ENCODE assay signal across 20 cellular contexts in the genomic region with DNA sequence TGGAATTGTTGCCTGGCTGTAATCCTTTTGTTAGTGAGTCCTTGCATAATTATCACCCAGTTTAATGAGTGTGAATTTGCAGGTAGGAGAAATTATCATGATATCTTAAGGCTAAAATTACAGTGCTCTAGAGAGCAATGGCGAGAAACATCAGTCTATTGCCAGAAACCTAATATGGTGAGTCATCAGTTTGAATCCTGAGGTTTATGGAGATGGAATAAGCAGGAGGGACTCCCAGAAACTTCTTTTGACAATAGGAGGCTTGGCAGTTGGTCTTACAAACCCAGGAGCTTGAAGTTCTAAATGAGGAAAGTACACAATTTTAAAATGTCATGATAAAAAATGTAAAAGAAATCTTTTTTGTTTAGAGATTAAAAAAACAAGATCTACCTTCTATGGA. TPM values are rescaled to one million over a fixed set of nuclear protein-coding genes. Genes with fewer than 3 reads are reported as not detected.
DNase-seq lines count a peak whose midpoint lies in the region; ATAC-seq, FAIRE-seq and TF ChIP-seq lines count a peak whose summit lies in the region.
"Had no signal": no experiment of that assay in that cellular context is flagged by ENCODE, and none has a peak within 500 bp of the region (broad histone marks: within the 10 kb centered on the region; RNA-seq: fewer than 3 reads in every experiment).

No MANE protein-coding gene starts in this region.

- no peak for FAIRE-seq in bronchial epithelial cell (lab: Jason Lieb, UNC)
- FAIRE-seq: D721Med had no signal

- DNase-seq in EH (ENCODE audit: low read depth) (peak; percentile 68), M059J (ENCODE audit: low read depth) (peak; percentile 73), bronchial epithelial cell (ENCODE audit: low read depth) (peak; percentile 46), myocyte (ENCODE audit: low read depth) (peak; percentile 64), aorta (no peak), DMS79 treated with DMSO at 0.1 percent for 48 hours (lab: John Stamatoyannopoulos, UW) (no peak)
- DNase-seq: activated CD4-positive, alpha-beta T cell treated with anti-CD3 and anti-CD28 coated beads, Interleukin-2, amount 10 ng/mL, durations not matched to agents 7 days and 5 days; activated CD8-positive, alpha-beta memory T cell treated with anti-CD3 and anti-CD28 coated beads, Interleukin-2, amount 50 U/mL, for 4 hours; activated effector memory CD4-positive, alpha-beta T cell treated with anti-CD3 and anti-CD28 coated beads, Interleukin-2, amount 50 U/mL, for 16 hours; BE2C; left ventricle myocardium superior; MV-4-11; NCI-H2029 treated with DMSO at 0.1 percent for 48 hours; NCI-H510A treated with DMSO at 0.1 percent for 48 hours; occipital lobe; right cardiac atrium had no signal

- H3K36me3 ChIP-seq in bronchial epithelial cell (ENCODE audit: control insufficient read depth, insufficient read depth, low read length): no peaks in the 10 kb centered on the region
- H3K36me3 ChIP-seq in aorta (ENCODE audit: control insufficient read depth in 1 of 2, insufficient read depth in 2 of 2, low read length in 1 of 2): no peaks in the 10 kb centered on the region
- H3K36me3 ChIP-seq: BE2C had no signal

- no peak for ATAC-seq in HG03159 (IDR thresholded peaks at IDR 0.05; ENCODE audit: unreplicated experiment)
- ATAC-seq in GM18861 (IDR thresholded peaks at IDR 0.05; ENCODE audit: unreplicated experiment): no peak
- ATAC-seq in aorta (ENCODE audit: low FRiP score): no peak
- ATAC-seq: left ventricle myocardium superior, right cardiac atrium had no signal

- H3K27me3 ChIP-seq in bronchial epithelial cell (ENCODE audit: control insufficient read depth, insufficient read depth, low read length) (no peaks in the 10 kb centered on the region), aorta (ENCODE audit: control insufficient read depth in 1 of 2, insufficient read depth in 2 of 2, low read length in 1 of 2) (no peaks in the 10 kb centered on the region)

- intact Hi-C loops in aorta (cut with DNase I): no loop called here

- no peaks in the 10 kb centered on the region for H3K4me1 ChIP-seq in aorta (ENCODE audit: control insufficient read depth in 1 of 2, insufficient read depth in 2 of 2, low read length in 2 of 2)
- H3K4me1 ChIP-seq: BE2C had no signal

- 75 to 81% methylated on average over 1 of the region's 1 CpG for WGBS in aorta, 2 donors

- no peak overlapping the region for H3K27ac ChIP-seq in aorta (ENCODE audit: low read depth in 1 of 2, low read length in 2 of 2)
- H3K27ac ChIP-seq: epithelial cell of prostate had no signal

- TF ChIP-seq CTCF in bronchial epithelial cell (IDR thresholded peaks at IDR 0.05; ENCODE audit: insufficient read depth, low read length, severe bottlenecking): no peak

- H3K9me3 ChIP-seq in aorta (ENCODE audit: control insufficient read depth, low read length): no peaks in the 10 kb centered on the region
- H3K9me3 ChIP-seq: BE2C had no signal

- H3K4me3 ChIP-seq in bronchial epithelial cell (ENCODE audit: low read depth, low read length) (no peak overlapping the region), aorta (ENCODE audit: low read length in 2 of 2) (no peak overlapping the region)

RNA-seq across cellular contexts. Expression of a gene that starts 31.5 kb away (rescaled TPM):
- 17.2 and 48.6 TPM in 2 replicates for total RNA-seq in M059J (2014; rRNA removed; shearing (Covaris generic))
- total RNA-seq in bronchial epithelial cell (11.8 and 15.4 TPM in 2 replicates), myocyte (30.1 and 37.1 TPM in 2 replicates), aorta (10 to 100 TPM; 19.5 to 20.5 TPM)
- 22.5 TPM for polyA plus RNA-seq in myocyte (2012)
- polyA plus RNA-seq in aorta: 10 to 100 TPM; 16.9 to 33.4 TPM

Comparison
In these comparisons a context has a peak if more than half of its experiments do, and no peak if none do; other contexts are left out.
1. DNase-seq: peak in EH (single experiment), M059J (single experiment), bronchial epithelial cell (single experiment) and myocyte (single experiment); none in aorta (0 of 2) and DMS79 treated with DMSO at 0.1 percent for 48 hours (single experiment).